In genomic region chr3:122458992-122459391, GRCh38 we compare ENCODE assay signal across 8 cellular contexts. TPM values are rescaled to one million over a fixed set of nuclear protein-coding genes. Genes with fewer than 3 reads are reported as not detected.
DNase-seq lines count a peak whose midpoint lies in the region; ATAC-seq, FAIRE-seq and TF ChIP-seq lines count a peak whose summit lies in the region.

No MANE protein-coding gene starts in this region.

- H3K27ac Mint-ChIP-seq in nephron (peak overlapping the region in 2 of 3 experiments; percentile 2 to 20), mesothelial cell of epicardium (no peak overlapping the region)

- no peaks in the 10 kb centered on the region for H3K4me1 ChIP-seq in DOHH2 (ENCODE audit: control insufficient read depth, low read length)

- H3K36me3 ChIP-seq in DOHH2 (ENCODE audit: control insufficient read depth, low read length) = peaks cover 84% of the 10 kb centered on the region
- peaks cover 7% of the 10 kb centered on the region for H3K36me3 ChIP-seq in bronchial epithelial cell (ENCODE audit: control insufficient read depth, insufficient read depth, low read length)

- no peaks in the 10 kb centered on the region for H3K4me1 Mint-ChIP-seq in nephron
- no peaks in the 10 kb centered on the region for H3K4me1 Mint-ChIP-seq in mesothelial cell of epicardium

- H3K4me3 Mint-ChIP-seq in nephron = no peak overlapping the region
- no peak overlapping the region for H3K4me3 Mint-ChIP-seq in mesothelial cell of epicardium

- H3K27ac ChIP-seq in DOHH2 (ENCODE audit: low read depth, low read length) = no peak overlapping the region

- H3K4me3 ChIP-seq in DOHH2 (ENCODE audit: low read length) (no peak overlapping the region), bronchial epithelial cell (ENCODE audit: low read depth, low read length) (no peak overlapping the region)

- no peaks in the 10 kb centered on the region for H3K79me2 ChIP-seq in DOHH2 (ENCODE audit: control insufficient read depth, low read length)

- TF ChIP-seq RAD21 in Ishikawa (IDR thresholded peaks at IDR 0.05; ENCODE audit: low read depth) = 0 out of 2 replicates have a peak, but pooled peaks have one; percentile 19

- H3K36me3 Mint-ChIP-seq in nephron (ENCODE audit: low read depth) (peaks cover 52% of the 10 kb centered on the region), mesothelial cell of epicardium (peaks cover 30% of the 10 kb centered on the region)

- no peak overlapping the region for H3K4me2 ChIP-seq in DOHH2 (ENCODE audit: low read length)

- no peaks in the 10 kb centered on the region for H3K9me2 ChIP-seq in DOHH2 (replicated peaks; ENCODE audit: control insufficient read depth, low read length)

- no peaks in the 10 kb centered on the region for H3K9me3 ChIP-seq in DOHH2 (ENCODE audit: control insufficient read depth, insufficient read depth, low read length)

- no peak for FAIRE-seq in bronchial epithelial cell (lab: Jason Lieb, UNC)

- H3F3A ChIP-seq in DOHH2 (ENCODE audit: control insufficient read depth, insufficient read depth) = no peaks in the 10 kb centered on the region

- TF ChIP-seq CTCF in DOHH2 (IDR thresholded peaks at IDR 0.05; ENCODE audit: low read depth, low read length, poor library complexity, severe bottlenecking) (peak; percentile 59), bronchial epithelial cell (IDR thresholded peaks at IDR 0.05; ENCODE audit: insufficient read depth, low read length, severe bottlenecking) (peak; percentile 26), nephron (IDR thresholded peaks at IDR 0.05; ENCODE audit: unreplicated experiment in 3 of 3) (peak; percentile 30 to 54 (median 42)), mesothelial cell of epicardium (IDR thresholded peaks at IDR 0.05; ENCODE audit: unreplicated experiment) (no peak)

- H3K27me3 Mint-ChIP-seq in nephron (ENCODE audit: low read depth) (no peaks in the 10 kb centered on the region), mesothelial cell of epicardium (ENCODE audit: low read depth) (no peaks in the 10 kb centered on the region)

- DNase-seq in bronchial epithelial cell (ENCODE audit: low read depth) (peak; percentile 48), mesothelial cell of epicardium (ENCODE audit: low spot score in 2 of 2, unreplicated experiment in 2 of 2) (no peak), OCI-M2 (lab: John Stamatoyannopoulos, UW; ENCODE audit: unreplicated experiment) (no peak)

- H3K9me3 Mint-ChIP-seq in nephron (no peaks in the 10 kb centered on the region), mesothelial cell of epicardium (no peaks in the 10 kb centered on the region)

- peaks cover 3% of the 10 kb centered on the region; the same call in 1 of the 2 replicates for H4K20me1 ChIP-seq in DOHH2 (ENCODE audit: control insufficient read depth, insufficient read depth, low read depth, low read length)

- ATAC-seq in HG03135 (IDR thresholded peaks at IDR 0.05; ENCODE audit: unreplicated experiment) (no peak), HG03280 (IDR thresholded peaks at IDR 0.05; ENCODE audit: unreplicated experiment) (no peak)

- TF ChIP-seq EP300 in Ishikawa (IDR thresholded peaks at IDR 0.05; ENCODE audit: borderline replicate concordance) = no peak

- H3K27me3 ChIP-seq in DOHH2 (ENCODE audit: control insufficient read depth, low read length) = no peaks in the 10 kb centered on the region
- H3K27me3 ChIP-seq in bronchial epithelial cell (ENCODE audit: control insufficient read depth, insufficient read depth, low read length) = no peaks in the 10 kb centered on the region

TF ChIP-seq in Ishikawa, 13 proteins besides CTCF, POLR2A, EP300 and RAD21:
- TF ChIP-seq TCF12 (IDR thresholded peaks at IDR 0.05; ENCODE audit: low read depth) = no peak
- no peak for TF ChIP-seq CEBPB (IDR thresholded peaks at IDR 0.05)
- TF ChIP-seq EGR1 (IDR thresholded peaks at IDR 0.05) = no peak
- TF ChIP-seq YY1 (IDR thresholded peaks at IDR 0.05; ENCODE audit: low read depth) = no peak
- no peak for TF ChIP-seq REST (IDR thresholded peaks at IDR 0.05; ENCODE audit: low read depth)
- TF ChIP-seq CREB1 (IDR thresholded peaks at IDR 0.05; ENCODE audit: low read depth) = no peak
- TF ChIP-seq FOXM1 (IDR thresholded peaks at IDR 0.05; ENCODE audit: borderline replicate concordance, low read depth) = no peak
- no peak for TF ChIP-seq USF1 (IDR thresholded peaks at IDR 0.05)
- TF ChIP-seq TAF1 (IDR thresholded peaks at IDR 0.05; ENCODE audit: low read depth) = no peak
- TF ChIP-seq NFIC (IDR thresholded peaks at IDR 0.05) = no peak
- no peak for TF ChIP-seq ZBTB7A (IDR thresholded peaks at IDR 0.05; ENCODE audit: low read depth)
- TF ChIP-seq TEAD4 (IDR thresholded peaks at IDR 0.05) = no peak
- TF ChIP-seq MAX (IDR thresholded peaks at IDR 0.05) = no peak

RNA-seq across cellular contexts. Expression of gene WDR5B, which starts 43.1 kb away (rescaled TPM):
- total RNA-seq in bronchial epithelial cell (3.9 and 4.4 TPM in 2 replicates), mesothelial cell of epicardium (5.7 to 6.2 TPM (median 6.1 TPM) in 3 replicates)

RNA-seq across cellular contexts. Expression of gene KPNA1, which starts 55.7 kb away (rescaled TPM):
- total RNA-seq in bronchial epithelial cell = 28.4 and 36.4 TPM in 2 replicates
- 63.4 to 66.3 TPM (median 65.6 TPM) in 3 replicates for total RNA-seq in mesothelial cell of epicardium
